1 cellular context compared by ENCODE assay signal in genomic region chr2:37600735-37601134, GRCh38.
TF ChIP-seq lines count a peak whose summit lies in the region.

No MANE protein-coding gene starts in this region.

TF ChIP-seq in GM12878, 131 proteins besides CTCF, POLR2A, EP300 and RAD21 (continued from another document and continues in another):
- TF ChIP-seq, protein P1, sequence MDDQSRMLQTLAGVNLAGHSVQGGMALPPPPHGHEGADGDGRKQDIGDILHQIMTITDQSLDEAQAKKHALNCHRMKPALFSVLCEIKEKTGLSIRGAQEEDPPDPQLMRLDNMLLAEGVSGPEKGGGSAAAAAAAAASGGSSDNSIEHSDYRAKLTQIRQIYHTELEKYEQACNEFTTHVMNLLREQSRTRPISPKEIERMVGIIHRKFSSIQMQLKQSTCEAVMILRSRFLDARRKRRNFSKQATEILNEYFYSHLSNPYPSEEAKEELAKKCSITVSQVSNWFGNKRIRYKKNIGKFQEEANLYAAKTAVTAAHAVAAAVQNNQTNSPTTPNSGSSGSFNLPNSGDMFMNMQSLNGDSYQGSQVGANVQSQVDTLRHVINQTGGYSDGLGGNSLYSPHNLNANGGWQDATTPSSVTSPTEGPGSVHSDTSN (IDR thresholded peaks at IDR 0.05; ENCODE audit: insufficient replicate concordance, low read depth, low read length), result no peak
- peak; percentile 95 for TF ChIP-seq SPI1 (IDR thresholded peaks at IDR 0.05; ENCODE audit: borderline replicate concordance, insufficient read depth, low read depth, low read length)
- no peak for TF ChIP-seq MLLT1 (IDR thresholded peaks at IDR 0.05)
- TF ChIP-seq, protein P2, sequence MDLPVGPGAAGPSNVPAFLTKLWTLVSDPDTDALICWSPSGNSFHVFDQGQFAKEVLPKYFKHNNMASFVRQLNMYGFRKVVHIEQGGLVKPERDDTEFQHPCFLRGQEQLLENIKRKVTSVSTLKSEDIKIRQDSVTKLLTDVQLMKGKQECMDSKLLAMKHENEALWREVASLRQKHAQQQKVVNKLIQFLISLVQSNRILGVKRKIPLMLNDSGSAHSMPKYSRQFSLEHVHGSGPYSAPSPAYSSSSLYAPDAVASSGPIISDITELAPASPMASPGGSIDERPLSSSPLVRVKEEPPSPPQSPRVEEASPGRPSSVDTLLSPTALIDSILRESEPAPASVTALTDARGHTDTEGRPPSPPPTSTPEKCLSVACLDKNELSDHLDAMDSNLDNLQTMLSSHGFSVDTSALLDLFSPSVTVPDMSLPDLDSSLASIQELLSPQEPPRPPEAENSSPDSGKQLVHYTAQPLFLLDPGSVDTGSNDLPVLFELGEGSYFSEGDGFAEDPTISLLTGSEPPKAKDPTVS (IDR thresholded peaks at IDR 0.05; ENCODE audit: low read depth, low read length), result no peak
- TF ChIP-seq KLF5 (IDR thresholded peaks at IDR 0.05; ENCODE audit: partially characterized antibody), result no peak
- no peak for TF ChIP-seq CHD2 (IDR thresholded peaks at IDR 0.05; ENCODE audit: borderline replicate concordance, low read depth, low read length)
- TF ChIP-seq, protein P3, sequence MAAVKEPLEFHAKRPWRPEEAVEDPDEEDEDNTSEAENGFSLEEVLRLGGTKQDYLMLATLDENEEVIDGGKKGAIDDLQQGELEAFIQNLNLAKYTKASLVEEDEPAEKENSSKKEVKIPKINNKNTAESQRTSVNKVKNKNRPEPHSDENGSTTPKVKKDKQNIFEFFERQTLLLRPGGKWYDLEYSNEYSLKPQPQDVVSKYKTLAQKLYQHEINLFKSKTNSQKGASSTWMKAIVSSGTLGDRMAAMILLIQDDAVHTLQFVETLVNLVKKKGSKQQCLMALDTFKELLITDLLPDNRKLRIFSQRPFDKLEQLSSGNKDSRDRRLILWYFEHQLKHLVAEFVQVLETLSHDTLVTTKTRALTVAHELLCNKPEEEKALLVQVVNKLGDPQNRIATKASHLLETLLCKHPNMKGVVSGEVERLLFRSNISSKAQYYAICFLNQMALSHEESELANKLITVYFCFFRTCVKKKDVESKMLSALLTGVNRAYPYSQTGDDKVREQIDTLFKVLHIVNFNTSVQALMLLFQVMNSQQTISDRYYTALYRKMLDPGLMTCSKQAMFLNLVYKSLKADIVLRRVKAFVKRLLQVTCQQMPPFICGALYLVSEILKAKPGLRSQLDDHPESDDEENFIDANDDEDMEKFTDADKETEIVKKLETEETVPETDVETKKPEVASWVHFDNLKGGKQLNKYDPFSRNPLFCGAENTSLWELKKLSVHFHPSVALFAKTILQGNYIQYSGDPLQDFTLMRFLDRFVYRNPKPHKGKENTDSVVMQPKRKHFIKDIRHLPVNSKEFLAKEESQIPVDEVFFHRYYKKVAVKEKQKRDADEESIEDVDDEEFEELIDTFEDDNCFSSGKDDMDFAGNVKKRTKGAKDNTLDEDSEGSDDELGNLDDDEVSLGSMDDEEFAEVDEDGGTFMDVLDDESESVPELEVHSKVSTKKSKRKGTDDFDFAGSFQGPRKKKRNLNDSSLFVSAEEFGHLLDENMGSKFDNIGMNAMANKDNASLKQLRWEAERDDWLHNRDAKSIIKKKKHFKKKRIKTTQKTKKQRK (IDR thresholded peaks at IDR 0.05; ENCODE audit: low read depth, low read length), result no peak
- peak; percentile 60; the same call in 1 of the 2 replicates for TF ChIP-seq IRF4 (IDR thresholded peaks at IDR 0.05; ENCODE audit: low read depth, low read length)
- no peak for TF ChIP-seq NR2F1 (conservative IDR thresholded peaks at IDR 0.05)
- no peak for TF ChIP-seq ZBTB11 (CRISPR knock-in tag; IDR thresholded peaks at IDR 0.05)
- TF ChIP-seq ZNF592 (IDR thresholded peaks at IDR 0.05), result no peak
- TF ChIP-seq ZNF622 (IDR thresholded peaks at IDR 0.05), result no peak
- TF ChIP-seq YY1 (IDR thresholded peaks at IDR 0.05; ENCODE audit: low read depth, low read length), result no peak
- TF ChIP-seq, protein P4, sequence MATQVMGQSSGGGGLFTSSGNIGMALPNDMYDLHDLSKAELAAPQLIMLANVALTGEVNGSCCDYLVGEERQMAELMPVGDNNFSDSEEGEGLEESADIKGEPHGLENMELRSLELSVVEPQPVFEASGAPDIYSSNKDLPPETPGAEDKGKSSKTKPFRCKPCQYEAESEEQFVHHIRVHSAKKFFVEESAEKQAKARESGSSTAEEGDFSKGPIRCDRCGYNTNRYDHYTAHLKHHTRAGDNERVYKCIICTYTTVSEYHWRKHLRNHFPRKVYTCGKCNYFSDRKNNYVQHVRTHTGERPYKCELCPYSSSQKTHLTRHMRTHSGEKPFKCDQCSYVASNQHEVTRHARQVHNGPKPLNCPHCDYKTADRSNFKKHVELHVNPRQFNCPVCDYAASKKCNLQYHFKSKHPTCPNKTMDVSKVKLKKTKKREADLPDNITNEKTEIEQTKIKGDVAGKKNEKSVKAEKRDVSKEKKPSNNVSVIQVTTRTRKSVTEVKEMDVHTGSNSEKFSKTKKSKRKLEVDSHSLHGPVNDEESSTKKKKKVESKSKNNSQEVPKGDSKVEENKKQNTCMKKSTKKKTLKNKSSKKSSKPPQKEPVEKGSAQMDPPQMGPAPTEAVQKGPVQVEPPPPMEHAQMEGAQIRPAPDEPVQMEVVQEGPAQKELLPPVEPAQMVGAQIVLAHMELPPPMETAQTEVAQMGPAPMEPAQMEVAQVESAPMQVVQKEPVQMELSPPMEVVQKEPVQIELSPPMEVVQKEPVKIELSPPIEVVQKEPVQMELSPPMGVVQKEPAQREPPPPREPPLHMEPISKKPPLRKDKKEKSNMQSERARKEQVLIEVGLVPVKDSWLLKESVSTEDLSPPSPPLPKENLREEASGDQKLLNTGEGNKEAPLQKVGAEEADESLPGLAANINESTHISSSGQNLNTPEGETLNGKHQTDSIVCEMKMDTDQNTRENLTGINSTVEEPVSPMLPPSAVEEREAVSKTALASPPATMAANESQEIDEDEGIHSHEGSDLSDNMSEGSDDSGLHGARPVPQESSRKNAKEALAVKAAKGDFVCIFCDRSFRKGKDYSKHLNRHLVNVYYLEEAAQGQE (IDR thresholded peaks at IDR 0.05; ENCODE audit: low read depth, low read length), result no peak
- no peak for TF ChIP-seq SP1 (IDR thresholded peaks at IDR 0.05; ENCODE audit: low read depth, low read length)
- TF ChIP-seq IRF3 (IDR thresholded peaks at IDR 0.05), result no peak
- peak; percentile 72 for TF ChIP-seq FOXM1 (IDR thresholded peaks at IDR 0.05; ENCODE audit: low read depth, low read length)
- TF ChIP-seq, protein P5, sequence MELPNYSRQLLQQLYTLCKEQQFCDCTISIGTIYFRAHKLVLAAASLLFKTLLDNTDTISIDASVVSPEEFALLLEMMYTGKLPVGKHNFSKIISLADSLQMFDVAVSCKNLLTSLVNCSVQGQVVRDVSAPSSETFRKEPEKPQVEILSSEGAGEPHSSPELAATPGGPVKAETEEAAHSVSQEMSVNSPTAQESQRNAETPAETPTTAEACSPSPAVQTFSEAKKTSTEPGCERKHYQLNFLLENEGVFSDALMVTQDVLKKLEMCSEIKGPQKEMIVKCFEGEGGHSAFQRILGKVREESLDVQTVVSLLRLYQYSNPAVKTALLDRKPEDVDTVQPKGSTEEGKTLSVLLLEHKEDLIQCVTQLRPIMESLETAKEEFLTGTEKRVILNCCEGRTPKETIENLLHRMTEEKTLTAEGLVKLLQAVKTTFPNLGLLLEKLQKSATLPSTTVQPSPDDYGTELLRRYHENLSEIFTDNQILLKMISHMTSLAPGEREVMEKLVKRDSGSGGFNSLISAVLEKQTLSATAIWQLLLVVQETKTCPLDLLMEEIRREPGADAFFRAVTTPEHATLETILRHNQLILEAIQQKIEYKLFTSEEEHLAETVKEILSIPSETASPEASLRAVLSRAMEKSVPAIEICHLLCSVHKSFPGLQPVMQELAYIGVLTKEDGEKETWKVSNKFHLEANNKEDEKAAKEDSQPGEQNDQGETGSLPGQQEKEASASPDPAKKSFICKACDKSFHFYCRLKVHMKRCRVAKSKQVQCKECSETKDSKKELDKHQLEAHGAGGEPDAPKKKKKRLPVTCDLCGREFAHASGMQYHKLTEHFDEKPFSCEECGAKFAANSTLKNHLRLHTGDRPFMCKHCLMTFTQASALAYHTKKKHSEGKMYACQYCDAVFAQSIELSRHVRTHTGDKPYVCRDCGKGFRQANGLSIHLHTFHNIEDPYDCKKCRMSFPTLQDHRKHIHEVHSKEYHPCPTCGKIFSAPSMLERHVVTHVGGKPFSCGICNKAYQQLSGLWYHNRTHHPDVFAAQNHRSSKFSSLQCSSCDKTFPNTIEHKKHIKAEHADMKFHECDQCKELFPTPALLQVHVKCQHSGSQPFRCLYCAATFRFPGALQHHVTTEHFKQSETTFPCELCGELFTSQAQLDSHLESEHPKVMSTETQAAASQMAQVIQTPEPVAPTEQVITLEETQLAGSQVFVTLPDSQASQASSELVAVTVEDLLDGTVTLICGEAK (IDR thresholded peaks at IDR 0.05; ENCODE audit: borderline replicate concordance), result no peak; the same call in 1 of the 2 replicates
